In the genomic region with DNA sequence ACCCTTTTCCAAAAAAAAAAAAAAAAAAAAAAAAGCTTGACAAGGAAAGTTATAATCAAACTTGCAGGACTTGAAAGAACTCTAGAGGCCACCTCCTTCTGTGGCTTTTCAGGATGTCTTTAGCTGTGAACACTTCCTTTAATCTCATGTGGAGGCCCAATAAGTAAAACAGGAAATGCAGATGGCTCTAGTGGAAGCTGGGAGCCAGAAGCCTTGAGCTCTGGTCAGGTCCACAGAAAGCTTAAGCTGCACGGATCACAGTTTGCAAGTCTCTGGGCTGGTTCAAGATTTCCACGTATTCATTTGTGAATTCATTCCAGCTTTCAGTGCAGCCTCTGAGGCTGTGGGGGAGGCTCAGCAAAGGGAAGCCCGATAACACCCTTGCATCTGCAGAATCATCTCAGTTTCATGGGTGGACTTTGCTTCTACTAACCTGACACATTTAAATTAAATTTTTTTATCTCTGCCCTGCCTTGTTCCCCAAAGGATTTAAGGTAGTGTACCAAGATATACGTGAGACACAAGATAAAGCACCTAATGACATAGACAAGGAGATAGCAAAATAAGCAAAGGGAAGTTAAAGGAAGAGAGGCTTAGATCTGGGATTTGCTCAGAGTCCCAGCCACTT, we compare ENCODE assay signal across 1 cellular context.
TF ChIP-seq lines count a peak whose summit lies in the region.

No MANE protein-coding gene starts in this region.

TF ChIP-seq in H1, 55 proteins besides CTCF, POLR2A, EP300 and RAD21 (continued from another document):
- TF ChIP-seq GTF2F1 (IDR thresholded peaks at IDR 0.05; ENCODE audit: borderline replicate concordance, low read depth, low read length) (no peak), BACH1 (IDR thresholded peaks at IDR 0.05; ENCODE audit: low read length) (no peak), CBX8 (IDR thresholded peaks at IDR 0.05; ENCODE audit: borderline replicate concordance, low read depth, low read length) (no peak), MAFK (IDR thresholded peaks at IDR 0.05; ENCODE audit: low read depth, low read length) (no peak), POU5F1 (IDR thresholded peaks at IDR 0.05; ENCODE audit: low read depth, low read length) (no peak), ASH2L (IDR thresholded peaks at IDR 0.05; ENCODE audit: low read length) (no peak), NANOG (IDR thresholded peaks at IDR 0.05; ENCODE audit: insufficient read depth, low read depth, low read length, poor library complexity, severe bottlenecking) (no peak), FOSL1 (IDR thresholded peaks at IDR 0.05; ENCODE audit: insufficient read depth, low read depth, low read length) (no peak), SP4 (IDR thresholded peaks at IDR 0.05; ENCODE audit: low read length) (no peak), TEAD4 (IDR thresholded peaks at IDR 0.05; ENCODE audit: low read depth, low read length) (no peak), YY1 (IDR thresholded peaks at IDR 0.05; ENCODE audit: low read depth, low read length) (no peak), KDM4A (IDR thresholded peaks at IDR 0.05; ENCODE audit: low read depth, low read length, severe bottlenecking) (no peak)
- TF ChIP-seq, protein P1, sequence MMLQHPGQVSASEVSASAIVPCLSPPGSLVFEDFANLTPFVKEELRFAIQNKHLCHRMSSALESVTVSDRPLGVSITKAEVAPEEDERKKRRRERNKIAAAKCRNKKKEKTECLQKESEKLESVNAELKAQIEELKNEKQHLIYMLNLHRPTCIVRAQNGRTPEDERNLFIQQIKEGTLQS (IDR thresholded peaks at IDR 0.05; ENCODE audit: insufficient read depth, low read depth, low read length), result no peak
- TF ChIP-seq, protein P2, sequence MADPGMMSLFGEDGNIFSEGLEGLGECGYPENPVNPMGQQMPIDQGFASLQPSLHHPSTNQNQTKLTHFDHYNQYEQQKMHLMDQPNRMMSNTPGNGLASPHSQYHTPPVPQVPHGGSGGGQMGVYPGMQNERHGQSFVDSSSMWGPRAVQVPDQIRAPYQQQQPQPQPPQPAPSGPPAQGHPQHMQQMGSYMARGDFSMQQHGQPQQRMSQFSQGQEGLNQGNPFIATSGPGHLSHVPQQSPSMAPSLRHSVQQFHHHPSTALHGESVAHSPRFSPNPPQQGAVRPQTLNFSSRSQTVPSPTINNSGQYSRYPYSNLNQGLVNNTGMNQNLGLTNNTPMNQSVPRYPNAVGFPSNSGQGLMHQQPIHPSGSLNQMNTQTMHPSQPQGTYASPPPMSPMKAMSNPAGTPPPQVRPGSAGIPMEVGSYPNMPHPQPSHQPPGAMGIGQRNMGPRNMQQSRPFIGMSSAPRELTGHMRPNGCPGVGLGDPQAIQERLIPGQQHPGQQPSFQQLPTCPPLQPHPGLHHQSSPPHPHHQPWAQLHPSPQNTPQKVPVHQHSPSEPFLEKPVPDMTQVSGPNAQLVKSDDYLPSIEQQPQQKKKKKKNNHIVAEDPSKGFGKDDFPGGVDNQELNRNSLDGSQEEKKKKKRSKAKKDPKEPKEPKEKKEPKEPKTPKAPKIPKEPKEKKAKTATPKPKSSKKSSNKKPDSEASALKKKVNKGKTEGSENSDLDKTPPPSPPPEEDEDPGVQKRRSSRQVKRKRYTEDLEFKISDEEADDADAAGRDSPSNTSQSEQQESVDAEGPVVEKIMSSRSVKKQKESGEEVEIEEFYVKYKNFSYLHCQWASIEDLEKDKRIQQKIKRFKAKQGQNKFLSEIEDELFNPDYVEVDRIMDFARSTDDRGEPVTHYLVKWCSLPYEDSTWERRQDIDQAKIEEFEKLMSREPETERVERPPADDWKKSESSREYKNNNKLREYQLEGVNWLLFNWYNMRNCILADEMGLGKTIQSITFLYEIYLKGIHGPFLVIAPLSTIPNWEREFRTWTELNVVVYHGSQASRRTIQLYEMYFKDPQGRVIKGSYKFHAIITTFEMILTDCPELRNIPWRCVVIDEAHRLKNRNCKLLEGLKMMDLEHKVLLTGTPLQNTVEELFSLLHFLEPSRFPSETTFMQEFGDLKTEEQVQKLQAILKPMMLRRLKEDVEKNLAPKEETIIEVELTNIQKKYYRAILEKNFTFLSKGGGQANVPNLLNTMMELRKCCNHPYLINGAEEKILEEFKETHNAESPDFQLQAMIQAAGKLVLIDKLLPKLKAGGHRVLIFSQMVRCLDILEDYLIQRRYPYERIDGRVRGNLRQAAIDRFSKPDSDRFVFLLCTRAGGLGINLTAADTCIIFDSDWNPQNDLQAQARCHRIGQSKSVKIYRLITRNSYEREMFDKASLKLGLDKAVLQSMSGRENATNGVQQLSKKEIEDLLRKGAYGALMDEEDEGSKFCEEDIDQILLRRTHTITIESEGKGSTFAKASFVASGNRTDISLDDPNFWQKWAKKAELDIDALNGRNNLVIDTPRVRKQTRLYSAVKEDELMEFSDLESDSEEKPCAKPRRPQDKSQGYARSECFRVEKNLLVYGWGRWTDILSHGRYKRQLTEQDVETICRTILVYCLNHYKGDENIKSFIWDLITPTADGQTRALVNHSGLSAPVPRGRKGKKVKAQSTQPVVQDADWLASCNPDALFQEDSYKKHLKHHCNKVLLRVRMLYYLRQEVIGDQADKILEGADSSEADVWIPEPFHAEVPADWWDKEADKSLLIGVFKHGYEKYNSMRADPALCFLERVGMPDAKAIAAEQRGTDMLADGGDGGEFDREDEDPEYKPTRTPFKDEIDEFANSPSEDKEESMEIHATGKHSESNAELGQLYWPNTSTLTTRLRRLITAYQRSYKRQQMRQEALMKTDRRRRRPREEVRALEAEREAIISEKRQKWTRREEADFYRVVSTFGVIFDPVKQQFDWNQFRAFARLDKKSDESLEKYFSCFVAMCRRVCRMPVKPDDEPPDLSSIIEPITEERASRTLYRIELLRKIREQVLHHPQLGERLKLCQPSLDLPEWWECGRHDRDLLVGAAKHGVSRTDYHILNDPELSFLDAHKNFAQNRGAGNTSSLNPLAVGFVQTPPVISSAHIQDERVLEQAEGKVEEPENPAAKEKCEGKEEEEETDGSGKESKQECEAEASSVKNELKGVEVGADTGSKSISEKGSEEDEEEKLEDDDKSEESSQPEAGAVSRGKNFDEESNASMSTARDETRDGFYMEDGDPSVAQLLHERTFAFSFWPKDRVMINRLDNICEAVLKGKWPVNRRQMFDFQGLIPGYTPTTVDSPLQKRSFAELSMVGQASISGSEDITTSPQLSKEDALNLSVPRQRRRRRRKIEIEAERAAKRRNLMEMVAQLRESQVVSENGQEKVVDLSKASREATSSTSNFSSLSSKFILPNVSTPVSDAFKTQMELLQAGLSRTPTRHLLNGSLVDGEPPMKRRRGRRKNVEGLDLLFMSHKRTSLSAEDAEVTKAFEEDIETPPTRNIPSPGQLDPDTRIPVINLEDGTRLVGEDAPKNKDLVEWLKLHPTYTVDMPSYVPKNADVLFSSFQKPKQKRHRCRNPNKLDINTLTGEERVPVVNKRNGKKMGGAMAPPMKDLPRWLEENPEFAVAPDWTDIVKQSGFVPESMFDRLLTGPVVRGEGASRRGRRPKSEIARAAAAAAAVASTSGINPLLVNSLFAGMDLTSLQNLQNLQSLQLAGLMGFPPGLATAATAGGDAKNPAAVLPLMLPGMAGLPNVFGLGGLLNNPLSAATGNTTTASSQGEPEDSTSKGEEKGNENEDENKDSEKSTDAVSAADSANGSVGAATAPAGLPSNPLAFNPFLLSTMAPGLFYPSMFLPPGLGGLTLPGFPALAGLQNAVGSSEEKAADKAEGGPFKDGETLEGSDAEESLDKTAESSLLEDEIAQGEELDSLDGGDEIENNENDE (IDR thresholded peaks at IDR 0.05; ENCODE audit: insufficient replicate concordance, low read length), result no peak
